ENCODE assay signal across 9 cellular contexts in genomic region chr19:39531834-39532232, GRCh38. TPM values are rescaled to one million over a fixed set of nuclear protein-coding genes. Genes with fewer than 3 reads are reported as not detected.
DNase-seq lines count a peak whose midpoint lies in the region; ATAC-seq, FAIRE-seq and TF ChIP-seq lines count a peak whose summit lies in the region.
"Had no signal": no experiment of that assay in that cellular context is flagged by ENCODE, and none has a peak within 500 bp of the region (broad histone marks: within the 10 kb centered on the region; RNA-seq: fewer than 3 reads in every experiment).

No MANE protein-coding gene starts in this region.

- POLR2A ChIA-PET in naive thymus-derived CD8-positive, alpha-beta T cell (lab: Charles Lee), result interaction anchor here (0.9 to 1.7 kb wide), 9 partner anchors 57 to 196 kb away, joined by 3 to 10 read pairs (median 5); partner anchors contain the start of genes GMFG, MED29, PAF1 and RPS16

- peaks cover 8 to 48% (median 23%) of the 10 kb centered on the region in 4 donors for H3K4me1 Mint-ChIP-seq in naive thymus-derived CD8-positive, alpha-beta T cell

- no peaks in the 10 kb centered on the region for H3K27me3 ChIP-seq in MG63

- H3K4me3 ChIP-seq in AG10803 (ENCODE audit: low read length) (peak overlapping the region; percentile 90), MG63 (peak overlapping the region; percentile 96), choroid plexus epithelial cell (ENCODE audit: low read depth, low read length) (peak overlapping the region; percentile 97)

- FAIRE-seq in RCC 7860 (lab: Jason Lieb, UNC), result no peak

- H3K36me3 Mint-ChIP-seq in naive thymus-derived CD8-positive, alpha-beta T cell, result peaks cover 0 to 10% (median 0%) of the 10 kb centered on the region in 3 donors

- H3K27ac Mint-ChIP-seq in naive thymus-derived CD8-positive, alpha-beta T cell, result peak overlapping the region; percentile 53 to 95 (median 92)

- H3K9me3 ChIP-seq in MG63, result no peaks in the 10 kb centered on the region

- no peaks in the 10 kb centered on the region for H3K27me3 Mint-ChIP-seq in naive thymus-derived CD8-positive, alpha-beta T cell

- TF ChIP-seq CTCF in AG10803 (conservative IDR thresholded peaks at IDR 0.05; ENCODE audit: low read length) (no peak), choroid plexus epithelial cell (conservative IDR thresholded peaks at IDR 0.05; ENCODE audit: low read depth, low read length) (no peak), omental fat pad (IDR thresholded peaks at IDR 0.05) (no peak)

- DNase-seq in AG10803 (ENCODE audit: low read depth), result no peak
- DNase-seq in MG63, result no peak
- no peak for DNase-seq in choroid plexus epithelial cell (ENCODE audit: low read depth)
- DNase-seq in naive thymus-derived CD8-positive, alpha-beta T cell, result no peak
- no peak for DNase-seq in RCC 7860 (ENCODE audit: low spot score)
- no peak for DNase-seq in omental fat pad (ENCODE audit: low spot score)
- DNase-seq: stimulated activated CD4-positive, alpha-beta T cell treated with anti-CD3 and anti-CD28 coated beads, Interleukin-1b, Interleukin-23, amount 100 ng/mL, for 48 hours had no signal

- no peaks in the 10 kb centered on the region for H3K9me3 Mint-ChIP-seq in naive thymus-derived CD8-positive, alpha-beta T cell

- ATAC-seq in naive thymus-derived CD8-positive, alpha-beta T cell, result no peak
- ATAC-seq in GM21447 (IDR thresholded peaks at IDR 0.05; ENCODE audit: unreplicated experiment) (no peak), HG03571 (IDR thresholded peaks at IDR 0.05; ENCODE audit: unreplicated experiment) (no peak), omental fat pad (ENCODE audit: low FRiP score) (no peak)

- H3K36me3 ChIP-seq in MG63, result peaks cover 20% of the 10 kb centered on the region

- peak overlapping the region; percentile 85 to 97 (median 92) for H3K4me3 Mint-ChIP-seq in naive thymus-derived CD8-positive, alpha-beta T cell

RNA-seq across cellular contexts. Expression of gene EID2B, which starts 0.8 kb away (rescaled TPM):
- 4.0 and 5.5 TPM in 2 replicates for total RNA-seq in MG63 (2014; rRNA removed; shearing (Covaris generic); ENCODE audit: low replicate concordance)
- total RNA-seq in naive thymus-derived CD8-positive, alpha-beta T cell, result 1 to 10 TPM; 5.9 to 7.7 TPM
- 1 to 10 TPM; 4.9 to 7.6 (median 6.4) TPM for polyA plus RNA-seq in naive thymus-derived CD8-positive, alpha-beta T cell
- 1 to 10 TPM; 1.8 to 4.4 (median 2.3) TPM for total RNA-seq in omental fat pad

RNA-seq across cellular contexts. Expression of gene EID2, which starts 8.1 kb away (rescaled TPM):
- 15.3 and 17.5 TPM in 2 replicates for total RNA-seq in MG63 (2014; rRNA removed; shearing (Covaris generic); ENCODE audit: low replicate concordance)
- 10 to 100 TPM; 20.3 to 21.2 TPM for total RNA-seq in naive thymus-derived CD8-positive, alpha-beta T cell
- 10 to 100 TPM; 19.8 to 37.1 (median 22.1) TPM for polyA plus RNA-seq in naive thymus-derived CD8-positive, alpha-beta T cell
- 10 to 100 TPM in 2 of 4 donors, 1 to 10 TPM in 2; 6.2 to 13.6 (median 9.6) TPM for total RNA-seq in omental fat pad

RNA-seq across cellular contexts. Expression of gene SELENOV, which starts 16.9 kb away (rescaled TPM):
- not detected in 2 replicates for total RNA-seq in MG63 (2014; rRNA removed; shearing (Covaris generic); ENCODE audit: low replicate concordance)
- not detected for total RNA-seq in naive thymus-derived CD8-positive, alpha-beta T cell
- polyA plus RNA-seq in naive thymus-derived CD8-positive, alpha-beta T cell, result not detected
- total RNA-seq in omental fat pad, result not detected

RNA-seq across cellular contexts. Expression of gene DLL3, which starts 33.1 kb away (rescaled TPM):
- total RNA-seq in MG63 (2014; rRNA removed; shearing (Covaris generic); ENCODE audit: low replicate concordance), result 1.7 and 5.6 TPM in 2 replicates
- total RNA-seq in naive thymus-derived CD8-positive, alpha-beta T cell, result under 1 TPM; 0.22 to 0.36 TPM
- 1 to 10 TPM; 1.1 to 1.9 (median 1.8) TPM for polyA plus RNA-seq in naive thymus-derived CD8-positive, alpha-beta T cell
- under 1 TPM in 1 of 4 donors, not detected in 3; 0.24 TPM for total RNA-seq in omental fat pad

RNA-seq across cellular contexts. Expression of gene TIMM50, which starts 51.2 kb away (rescaled TPM):
- total RNA-seq in MG63 (2014; rRNA removed; shearing (Covaris generic); ENCODE audit: low replicate concordance), result 166 and 218 TPM in 2 replicates
- 10 to 100 TPM; 47.5 to 52.1 TPM for total RNA-seq in naive thymus-derived CD8-positive, alpha-beta T cell
- 10 to 100 TPM; 41.4 to 53.3 (median 44.6) TPM for polyA plus RNA-seq in naive thymus-derived CD8-positive, alpha-beta T cell
- total RNA-seq in omental fat pad, result 10 to 100 TPM; 36.4 to 65.7 (median 50.3) TPM
